ENCODE assay signal across 20 cellular contexts in genomic region chr3:129318921-129319320, GRCh38.
"Had no signal": no experiment of that assay in that cellular context is flagged by ENCODE, and none has a peak within 500 bp of the region (broad histone marks: within the 10 kb centered on the region; RNA-seq: fewer than 3 reads in every experiment).

No MANE protein-coding gene starts in this region.

- H3K4me3 ChIP-seq: coronary artery, dorsolateral prefrontal cortex, left lung, lower lobe of right lung, psoas muscle, right lobe of liver, tibial artery, upper lobe of right lung, vagina had no signal

- H3K27ac ChIP-seq: coronary artery, dorsolateral prefrontal cortex, left lung, lower lobe of right lung, psoas muscle, right lobe of liver, tibial artery, upper lobe of right lung, vagina had no signal

- ATAC-seq: esophagus mucosa; left lung; lower lobe of right lung; natural killer cell; psoas muscle; right lobe of liver; stimulated activated memory B cell treated with anti-CD40 and anti-IgM and Interleukin-4, amounts not matched to agents 10 μg/mL and 1 μg/mL and 100 μg/mL, for 72 hours; upper lobe of right lung had no signal

- H3K9me3 Mint-ChIP-seq: memory B cell; mesothelial cell of epicardium; natural killer cell; stimulated activated memory B cell treated with anti-CD40 and anti-IgM and Interleukin-4, amounts not matched to agents 10 μg/mL and 1 μg/mL and 100 μg/mL, for 72 hours; stimulated activated naive CD8-positive, alpha-beta T cell treated with anti-CD3 and anti-CD28 coated beads, Interleukin-15, Interleukin-2, amounts not matched to agents 100 ng/mL and 50 ng/mL, for 24 hours had no signal

- H3K27me3 ChIP-seq: dorsolateral prefrontal cortex, left lung, right lobe of liver, tibial artery, upper lobe of right lung, vagina had no signal

- H3K27ac Mint-ChIP-seq: memory B cell; mesothelial cell of epicardium; natural killer cell; stimulated activated memory B cell treated with anti-CD40 and anti-IgM and Interleukin-4, amounts not matched to agents 10 μg/mL and 1 μg/mL and 100 μg/mL, for 72 hours; stimulated activated naive CD8-positive, alpha-beta T cell treated with anti-CD3 and anti-CD28 coated beads, Interleukin-15, Interleukin-2, amounts not matched to agents 100 ng/mL and 50 ng/mL, for 24 hours had no signal

- DNase-seq: dorsolateral prefrontal cortex; effector CD8-positive, alpha-beta T cell; lower lobe of right lung; natural killer cell; retina; right lobe of liver; stimulated activated CD4-positive, alpha-beta T cell treated with anti-CD3 and anti-CD28 coated beads, Interleukin-15, amount 100 ng/mL, for 24 hours; stimulated activated CD4-positive, alpha-beta T cell treated with anti-CD3 and anti-CD28 coated beads, Interleukin-1b, Interleukin-23, amount 100 ng/mL, for 48 hours; stimulated activated CD4-positive, alpha-beta T cell treated with anti-CD3 and anti-CD28 coated beads, Interleukin-4, amount 100 ng/mL, for 24 hours; tibial artery; upper lobe of right lung had no signal

- H3K36me3 ChIP-seq: left lung, lower lobe of right lung, right lobe of liver, upper lobe of right lung had no signal

- H3K27me3 Mint-ChIP-seq: stimulated activated naive CD8-positive, alpha-beta T cell treated with anti-CD3 and anti-CD28 coated beads, Interleukin-15, Interleukin-2, amounts not matched to agents 100 ng/mL and 50 ng/mL, for 24 hours had no signal

- H3K9me3 ChIP-seq: left lung, lower lobe of right lung, psoas muscle, right lobe of liver, tibial artery, upper lobe of right lung, vagina had no signal

- H3K36me3 Mint-ChIP-seq: natural killer cell; stimulated activated memory B cell treated with anti-CD40 and anti-IgM and Interleukin-4, amounts not matched to agents 10 μg/mL and 1 μg/mL and 100 μg/mL, for 72 hours had no signal

- H3K4me3 Mint-ChIP-seq: memory B cell; mesothelial cell of epicardium; natural killer cell; stimulated activated memory B cell treated with anti-CD40 and anti-IgM and Interleukin-4, amounts not matched to agents 10 μg/mL and 1 μg/mL and 100 μg/mL, for 72 hours; stimulated activated naive CD8-positive, alpha-beta T cell treated with anti-CD3 and anti-CD28 coated beads, Interleukin-15, Interleukin-2, amounts not matched to agents 100 ng/mL and 50 ng/mL, for 24 hours had no signal
